In the genomic region with DNA sequence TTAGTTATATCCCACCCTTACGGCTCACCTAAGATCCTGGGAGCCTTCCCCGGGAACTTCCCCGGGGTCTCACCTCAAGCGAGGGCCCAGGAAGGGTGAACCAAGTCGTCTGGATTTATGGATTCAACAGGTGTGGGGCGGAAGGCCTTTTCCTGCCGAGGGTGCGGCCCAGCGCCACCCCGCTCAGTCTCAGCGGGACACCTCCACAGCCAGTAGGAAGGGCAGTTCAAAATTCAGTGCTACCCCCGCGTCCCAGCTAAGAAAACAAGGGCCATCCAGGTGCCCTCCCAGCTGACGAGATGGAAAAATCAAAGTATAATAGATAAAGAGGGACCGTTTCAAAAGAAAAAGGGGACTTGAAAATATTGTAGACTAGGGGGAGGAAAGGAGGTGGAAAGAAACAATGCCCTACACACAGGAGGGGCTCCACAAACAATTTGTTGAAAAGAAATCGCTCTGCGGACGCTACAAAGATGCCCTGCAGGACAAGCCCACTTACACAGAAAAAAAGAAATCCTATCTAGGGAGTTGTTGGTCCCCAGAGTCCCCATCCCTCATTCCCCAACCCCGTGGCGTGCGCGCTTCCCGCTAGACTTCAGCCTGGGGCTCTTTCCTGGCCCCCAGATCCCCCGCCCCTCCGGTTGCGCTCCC, we compare ENCODE assay signal across 9 cellular contexts. TPM values are rescaled to one million over a fixed set of nuclear protein-coding genes. Genes with fewer than 3 reads are reported as not detected.
DNase-seq lines count a peak whose midpoint lies in the region; ATAC-seq, FAIRE-seq and TF ChIP-seq lines count a peak whose summit lies in the region.
"Had no signal": no experiment of that assay in that cellular context is flagged by ENCODE, and none has a peak within 500 bp of the region (broad histone marks: within the 10 kb centered on the region; RNA-seq: fewer than 3 reads in every experiment).

No MANE protein-coding gene starts in this region.

- H3K79me2 ChIP-seq in keratinocyte (ENCODE audit: control insufficient read depth, insufficient read depth, low read length), result peaks cover 67% of the 10 kb centered on the region

- H3K27ac Mint-ChIP-seq in activated CD4-positive, alpha-beta T cell treated with anti-CD3 and anti-CD28 coated beads for 36 hours, result peak overlapping the region; percentile 89
- H3K27ac Mint-ChIP-seq in activated naive CD4-positive, alpha-beta T cell treated with anti-CD3 and anti-CD28 coated beads, Interleukin-2, amount 10 ng/mL, durations not matched to agents 7 days and 5 days, result peak overlapping the region; percentile 94
- H3K27ac Mint-ChIP-seq in stimulated activated naive CD8-positive, alpha-beta T cell treated with anti-CD3 and anti-CD28 coated beads, Interleukin-15, amount 100 ng/mL, for 72 hours, result peak overlapping the region; percentile 97 to 99

- TF ChIP-seq CTCF in keratinocyte (optimal IDR thresholded peaks at IDR 0.05 in 1 of 3, IDR thresholded peaks at IDR 0.05 in 1 of 3, conservative IDR thresholded peaks at IDR 0.05 in 1 of 3; ENCODE audit: extremely low read depth in 1 of 3, insufficient read depth in 2 of 3, low read length in 3 of 3), result no peak

- H3K9me1 ChIP-seq in keratinocyte (ENCODE audit: control insufficient read depth, extremely low read depth, insufficient read depth, low read length), result peaks cover 3% of the 10 kb centered on the region

- FAIRE-seq in keratinocyte (lab: Jason Lieb, UNC), result no peak
- FAIRE-seq: G401.6 had no signal

- H3K9me3 ChIP-seq in keratinocyte (ENCODE audit: control insufficient read depth, low read depth, low read length), result no peaks in the 10 kb centered on the region

- H3K9ac ChIP-seq in keratinocyte (ENCODE audit: control insufficient read depth, extremely low read depth, insufficient read depth, low read length), result peak overlapping the region; percentile 87

- H3K27ac ChIP-seq in keratinocyte (ENCODE audit: control insufficient read depth, insufficient read depth, low read length), result peak overlapping the region; percentile 79

- H3K4me3 Mint-ChIP-seq in activated CD4-positive, alpha-beta T cell treated with anti-CD3 and anti-CD28 coated beads for 36 hours, result peak overlapping the region; percentile 89
- H3K4me3 Mint-ChIP-seq in activated naive CD4-positive, alpha-beta T cell treated with anti-CD3 and anti-CD28 coated beads, Interleukin-2, amount 10 ng/mL, durations not matched to agents 7 days and 5 days, result peak overlapping the region; percentile 97
- peak overlapping the region; percentile 93 to 95 for H3K4me3 Mint-ChIP-seq in stimulated activated naive CD8-positive, alpha-beta T cell treated with anti-CD3 and anti-CD28 coated beads, Interleukin-15, amount 100 ng/mL, for 72 hours

- no peaks in the 10 kb centered on the region for H3K27me3 ChIP-seq in keratinocyte (ENCODE audit: control insufficient read depth, extremely low read depth, insufficient read depth, low read length)

- H2AFZ ChIP-seq in keratinocyte (ENCODE audit: control insufficient read depth, low read length), result no peak overlapping the region

- ATAC-seq in activated CD4-positive, alpha-beta T cell treated with anti-CD3 and anti-CD28 coated beads for 36 hours, result no peak
- no peak for ATAC-seq in stimulated activated naive CD8-positive, alpha-beta T cell treated with anti-CD3 and anti-CD28 coated beads, Interleukin-15, amount 100 ng/mL, for 72 hours

- peak; percentile 38 for DNase-seq in activated CD4-positive, alpha-beta T cell treated with anti-CD3 and anti-CD28 coated beads for 36 hours
- DNase-seq in activated CD4-positive, alpha-beta T cell treated with anti-CD3 and anti-CD28 coated beads for 4 hours, result no peak
- no peak for DNase-seq in activated naive CD4-positive, alpha-beta T cell treated with anti-CD3 and anti-CD28 coated beads, Interleukin-2, amount 10 ng/mL, durations not matched to agents 7 days and 5 days
- DNase-seq in keratinocyte (ENCODE audit: low read depth, low spot score) (no peak), NCI-H1436 treated with DMSO at 0.1 percent for 48 hours (lab: John Stamatoyannopoulos, UW) (no peak), GM03348 (ENCODE audit: low spot score) (no peak)
- peak in 1 of 2 donors; percentile 41 for DNase-seq in stimulated activated naive CD8-positive, alpha-beta T cell treated with anti-CD3 and anti-CD28 coated beads, Interleukin-15, amount 100 ng/mL, for 72 hours
- no peak for DNase-seq in NK-92 treated with Interleukin-12 subunit alpha and Interleukin-12 subunit beta, amount 100 ng/mL, for 24 hours (lab: John Stamatoyannopoulos, UW)

- dilution Hi-C loops in keratinocyte (cut with MboI; ENCODE audit: extremely low pct_ligation_motif_present, low sequenced_read_pairs), result no loop called here

- H3K27me3 Mint-ChIP-seq in activated CD4-positive, alpha-beta T cell treated with anti-CD3 and anti-CD28 coated beads for 36 hours, result peaks cover 4% of the 10 kb centered on the region
- H3K27me3 Mint-ChIP-seq in activated naive CD4-positive, alpha-beta T cell treated with anti-CD3 and anti-CD28 coated beads, Interleukin-2, amount 10 ng/mL, durations not matched to agents 7 days and 5 days, result peaks cover 29% of the 10 kb centered on the region
- H3K27me3 Mint-ChIP-seq in stimulated activated naive CD8-positive, alpha-beta T cell treated with anti-CD3 and anti-CD28 coated beads, Interleukin-15, amount 100 ng/mL, for 72 hours, result peaks cover 12% of the 10 kb centered on the region

- no peaks in the 10 kb centered on the region for H3K9me3 Mint-ChIP-seq in activated CD4-positive, alpha-beta T cell treated with anti-CD3 and anti-CD28 coated beads for 36 hours (ENCODE audit: low read depth)
- H3K9me3 Mint-ChIP-seq in activated naive CD4-positive, alpha-beta T cell treated with anti-CD3 and anti-CD28 coated beads, Interleukin-2, amount 10 ng/mL, durations not matched to agents 7 days and 5 days, result no peaks in the 10 kb centered on the region
- H3K9me3 Mint-ChIP-seq in stimulated activated naive CD8-positive, alpha-beta T cell treated with anti-CD3 and anti-CD28 coated beads, Interleukin-15, amount 100 ng/mL, for 72 hours, result no peaks in the 10 kb centered on the region

- H3K4me1 ChIP-seq in keratinocyte (ENCODE audit: control insufficient read depth, extremely low read depth, insufficient read depth, low read length), result peaks cover 51% of the 10 kb centered on the region

- H3K36me3 ChIP-seq in keratinocyte (ENCODE audit: control insufficient read depth in 2 of 2, extremely low read depth in 1 of 2, insufficient read depth in 2 of 2, low read length in 2 of 2), result peaks cover 15 to 30% of the 10 kb centered on the region in 2 experiments

- intact Hi-C loops in activated CD4-positive, alpha-beta T cell treated with anti-CD3 and anti-CD28 coated beads for 36 hours (cut with DNase I, micrococcal nuclease), result loop anchor here in 1 of 2 experiments (1.0 to 5.0 kb wide), 2 partner anchors 299 to 430 kb away; a partner anchor contains a TSS

- peak overlapping the region; percentile 78 to 88 (median 85) for H3K4me3 ChIP-seq in keratinocyte (ENCODE audit: control insufficient read depth in 2 of 3, extremely low read depth in 1 of 3, insufficient read depth in 2 of 3, low read depth in 1 of 3, low read length in 3 of 3)

- peaks cover 41% of the 10 kb centered on the region for H3K36me3 Mint-ChIP-seq in activated CD4-positive, alpha-beta T cell treated with anti-CD3 and anti-CD28 coated beads for 36 hours (ENCODE audit: low read depth)
- peaks cover 36% of the 10 kb centered on the region for H3K36me3 Mint-ChIP-seq in activated naive CD4-positive, alpha-beta T cell treated with anti-CD3 and anti-CD28 coated beads, Interleukin-2, amount 10 ng/mL, durations not matched to agents 7 days and 5 days

- CTCF ChIA-PET in activated CD4-positive, alpha-beta T cell treated with anti-CD3 and anti-CD28 coated beads for 36 hours (lab: Charles Lee), result interaction anchor here (1.0 to 1.3 kb wide), 2 partner anchors 35 to 44 kb away, joined by 5 to 9 read pairs; no protein-coding TSS in a partner anchor
- CTCF ChIA-PET in activated naive CD4-positive, alpha-beta T cell treated with anti-CD3 and anti-CD28 coated beads, Interleukin-2, amount 10 ng/mL, durations not matched to agents 7 days and 5 days (lab: Charles Lee), result interaction anchor here (1.0 to 3.3 kb wide), 4 partner anchors 25 to 190 kb away, joined by 3 to 12 read pairs (median 4); a partner anchor contains a TSS

- H4K20me1 ChIP-seq in keratinocyte (ENCODE audit: control insufficient read depth, extremely low read depth, insufficient read depth, low read length), result peaks cover 27% of the 10 kb centered on the region

- peaks cover 54% of the 10 kb centered on the region for H3K4me1 Mint-ChIP-seq in activated CD4-positive, alpha-beta T cell treated with anti-CD3 and anti-CD28 coated beads for 36 hours
- peaks cover 59% of the 10 kb centered on the region for H3K4me1 Mint-ChIP-seq in activated naive CD4-positive, alpha-beta T cell treated with anti-CD3 and anti-CD28 coated beads, Interleukin-2, amount 10 ng/mL, durations not matched to agents 7 days and 5 days
- H3K4me1 Mint-ChIP-seq in stimulated activated naive CD8-positive, alpha-beta T cell treated with anti-CD3 and anti-CD28 coated beads, Interleukin-15, amount 100 ng/mL, for 72 hours, result peaks cover 71% of the 10 kb centered on the region

- peak overlapping the region; percentile 85 for H3K4me2 ChIP-seq in keratinocyte (ENCODE audit: control insufficient read depth, extremely low read depth, insufficient read depth, low read depth, low read length)

- POLR2A ChIA-PET in activated CD4-positive, alpha-beta T cell treated with anti-CD3 and anti-CD28 coated beads for 36 hours (lab: Charles Lee), result interaction anchor here (1.1 to 2.8 kb wide), 2 partner anchors 11 to 20 kb away, joined by 3 to 20 read pairs; no protein-coding TSS in a partner anchor

RNA-seq across cellular contexts. Expression of a gene that starts 1.3 kb away (rescaled TPM):
- 100 to 1,000 TPM; 115 to 125 TPM for total RNA-seq in activated CD4-positive, alpha-beta T cell treated with anti-CD3 and anti-CD28 coated beads for 36 hours
- polyA plus RNA-seq in keratinocyte, result 580 to 1,115 TPM (median 689 TPM) in 3 replicates
- 202 TPM for polyA plus RNA-seq in keratinocyte (2011; ENCODE audit: low read depth)
- 275 and 321 TPM in 2 replicates for polyA plus RNA-seq in keratinocyte (2011; cell fraction: cytosol; rRNA removed)
- polyA plus RNA-seq in keratinocyte (2011; cell fraction: nucleus; rRNA removed), result 1,814 and 2,318 TPM in 2 replicates
- polyA plus RNA-seq in keratinocyte (2012; ENCODE audit: low replicate concordance), result 844 and 1,046 TPM in 2 replicates
- 817 to 1,377 TPM (median 1,072 TPM) in 3 replicates for polyA minus RNA-seq in keratinocyte
- 724 TPM for polyA minus RNA-seq in keratinocyte (2011; cell fraction: cytosol; rRNA and poly(A)+ RNA removed)
- polyA minus RNA-seq in keratinocyte (2011; cell fraction: nucleus; rRNA and poly(A)+ RNA removed), result 1,644 and 2,001 TPM in 2 replicates
